ENCODE assay signal across 11 cellular contexts in genomic region chr11:67420147-67420645, GRCh38. TPM values are rescaled to one million over a fixed set of nuclear protein-coding genes. Genes with fewer than 3 reads are reported as not detected.
DNase-seq lines count a peak whose midpoint lies in the region; ATAC-seq and TF ChIP-seq lines count a peak whose summit lies in the region.
"Had no signal": no experiment of that assay in that cellular context is flagged by ENCODE, and none has a peak within 500 bp of the region (broad histone marks: within the 10 kb centered on the region; RNA-seq: fewer than 3 reads in every experiment).

No MANE protein-coding gene starts in this region.

- H3K36me3 ChIP-seq in adrenal gland (replicated peaks in 1 of 2): no peaks in the 10 kb centered on the region
- no peaks in the 10 kb centered on the region for H3K36me3 ChIP-seq in thoracic aorta

- TF ChIP-seq CTCF in adrenal gland (IDR thresholded peaks at IDR 0.05): no peak
- TF ChIP-seq CTCF in lower leg skin (IDR thresholded peaks at IDR 0.05): no peak
- no peak for TF ChIP-seq CTCF in thoracic aorta (IDR thresholded peaks at IDR 0.05)

- H3K9me3 Mint-ChIP-seq in activated CD4-positive, alpha-beta T cell treated with anti-CD3 and anti-CD28 coated beads, Interleukin-2, amount 10 ng/mL, durations not matched to agents 24 days and 14 days: no peaks in the 10 kb centered on the region

- TF ChIP-seq POLR2A in adrenal gland (IDR thresholded peaks at IDR 0.05) (no peak), lower leg skin (IDR thresholded peaks at IDR 0.05) (no peak)

- WGBS in adrenal gland, 4 donors: 20 to 60% (median 46%) methylated on average over 2 to 15 of the region's 15 CpGs
- 21 to 31% methylated on average over 13 to 15 of the region's 15 CpGs for WGBS in lower leg skin, 2 donors

- H3K4me3 Mint-ChIP-seq in activated CD4-positive, alpha-beta T cell treated with anti-CD3 and anti-CD28 coated beads, Interleukin-2, amount 10 ng/mL, durations not matched to agents 24 days and 14 days: peak overlapping the region; percentile 77

- H3K9me3 ChIP-seq in adrenal gland (replicated peaks in 1 of 3) (no peaks in the 10 kb centered on the region), thoracic aorta (no peaks in the 10 kb centered on the region)

- no peaks in the 10 kb centered on the region for H3K36me3 Mint-ChIP-seq in activated CD4-positive, alpha-beta T cell treated with anti-CD3 and anti-CD28 coated beads, Interleukin-2, amount 10 ng/mL, durations not matched to agents 24 days and 14 days (ENCODE audit: low read depth)

- H3K4me3 ChIP-seq in adrenal gland (peak overlapping the region in 2 of 4 donors; percentile 7 to 81), lower leg skin (ENCODE audit: low read depth, poor library complexity, severe bottlenecking) (peak overlapping the region; percentile 50), thoracic aorta (peak overlapping the region; percentile 81)

- H3K27me3 ChIP-seq in adrenal gland (no peaks in the 10 kb centered on the region), thoracic aorta (replicated peaks; ENCODE audit: insufficient read depth) (no peaks in the 10 kb centered on the region)

- H3K27me3 Mint-ChIP-seq in activated CD4-positive, alpha-beta T cell treated with anti-CD3 and anti-CD28 coated beads, Interleukin-2, amount 10 ng/mL, durations not matched to agents 24 days and 14 days: peaks cover 13% of the 10 kb centered on the region

- H3K4me1 Mint-ChIP-seq in activated CD4-positive, alpha-beta T cell treated with anti-CD3 and anti-CD28 coated beads, Interleukin-2, amount 10 ng/mL, durations not matched to agents 24 days and 14 days: peaks cover 34% of the 10 kb centered on the region

- intact Hi-C loops in activated CD4-positive, alpha-beta T cell treated with anti-CD3 and anti-CD28 coated beads, Interleukin-2, amount 10 ng/mL, durations not matched to agents 24 days and 14 days (cut with micrococcal nuclease): loop anchor here (10.0 kb wide), 1 partner anchor 185 kb away; the partner anchor contains the start of gene NDUFV1
- intact Hi-C loops in adrenal gland (cut with DNase I) (no loop called here), lower leg skin (cut with DNase I; ENCODE audit: low total_unique reads) (no loop called here)

- H3K27ac Mint-ChIP-seq in activated CD4-positive, alpha-beta T cell treated with anti-CD3 and anti-CD28 coated beads, Interleukin-2, amount 10 ng/mL, durations not matched to agents 24 days and 14 days: peak overlapping the region; percentile 66

- H3K27ac ChIP-seq in adrenal gland: peak overlapping the region in 4 of 5 donors; percentile 75 to 98 (median 87)
- H3K27ac ChIP-seq in thoracic aorta: peak overlapping the region; percentile 78 to 90

- no peak for ATAC-seq in thoracic aorta (ENCODE audit: insufficient number of reproducible peaks, low FRiP score, low read depth)

- DNase-seq in activated CD4-positive, alpha-beta T cell treated with anti-CD3 and anti-CD28 coated beads, Interleukin-2, amount 10 ng/mL, durations not matched to agents 24 days and 14 days: no peak
- no peak for DNase-seq in activated CD4-positive, alpha-beta T cell treated with anti-CD3 and anti-CD28 coated beads, Interleukin-2, amount 50 U/mL, for 1 hour
- DNase-seq in adrenal gland: no peak
- no peak for DNase-seq in lower leg skin (ENCODE audit: low spot score in 2 of 2)
- no peak for DNase-seq in thoracic aorta (ENCODE audit: low spot score)
- no peak for DNase-seq in amygdala (lab: John Stamatoyannopoulos, UW)
- no peak for DNase-seq in COLO829 (ENCODE audit: low spot score)
- DNase-seq in NCI-H2227 (lab: John Stamatoyannopoulos, UW; ENCODE audit: unreplicated experiment): no peak
- DNase-seq: NCI-H524 treated with DMSO at 0.1 percent for 48 hours had no signal

- peaks cover 8 to 9% of the 10 kb centered on the region in 2 donors for H3K4me1 ChIP-seq in adrenal gland (replicated peaks in 1 of 2)
- H3K4me1 ChIP-seq in thoracic aorta (ENCODE audit: control insufficient read depth in 1 of 2, low read depth in 2 of 2): peaks cover 19 to 51% of the 10 kb centered on the region in 2 donors

RNA-seq across cellular contexts. Expression of gene CARNS1, which starts 4.7 kb away (rescaled TPM):
- 0.77 and 0.83 TPM in 2 replicates for total RNA-seq in activated CD4-positive, alpha-beta T cell treated with anti-CD3 and anti-CD28 coated beads, Interleukin-2, amount 10 ng/mL, durations not matched to agents 24 days and 14 days
- under 1 TPM in 7 of 8 donors, not detected in 1; 0.10 to 0.80 (median 0.32) TPM for total RNA-seq in adrenal gland
- under 1 TPM; 0.37 to 0.56 (median 0.51) TPM for polyA plus RNA-seq in adrenal gland
- total RNA-seq in lower leg skin: 1 to 10 TPM in 2 of 4 donors, under 1 TPM in 2; 0.30 to 1.5 (median 1.0) TPM
- total RNA-seq in thoracic aorta: 10 to 100 TPM in 1 of 2 donors, 1 to 10 TPM in 1; 7.9 to 10.8 TPM

RNA-seq across cellular contexts. Expression of gene RPS6KB2, which starts 8.1 kb away (rescaled TPM):
- 79.3 and 83.1 TPM in 2 replicates for total RNA-seq in activated CD4-positive, alpha-beta T cell treated with anti-CD3 and anti-CD28 coated beads, Interleukin-2, amount 10 ng/mL, durations not matched to agents 24 days and 14 days
- total RNA-seq in adrenal gland (10 to 100 TPM; 37.4 to 96.6 (median 50.0) TPM), lower leg skin (100 to 1,000 TPM; 154 to 264 (median 203) TPM), thoracic aorta (10 to 100 TPM; 68.3 to 69.3 TPM)
- 100 to 1,000 TPM in 1 of 3 donors, 10 to 100 TPM in 2; 36.6 to 111 (median 78.6) TPM for polyA plus RNA-seq in adrenal gland

RNA-seq across cellular contexts. Expression of gene TBC1D10C, which starts 16.3 kb away (rescaled TPM):
- total RNA-seq in activated CD4-positive, alpha-beta T cell treated with anti-CD3 and anti-CD28 coated beads, Interleukin-2, amount 10 ng/mL, durations not matched to agents 24 days and 14 days: 115 and 119 TPM in 2 replicates
- total RNA-seq in adrenal gland: 1 to 10 TPM in 6 of 8 donors, under 1 TPM in 1, not detected in 1; 0.49 to 9.1 (median 3.7) TPM
- polyA plus RNA-seq in adrenal gland: 10 to 100 TPM in 1 of 3 donors, 1 to 10 TPM in 1, under 1 TPM in 1; 0.35 to 16.5 (median 4.6) TPM
- total RNA-seq in lower leg skin: 1 to 10 TPM in 2 of 4 donors, under 1 TPM in 2; 0.71 to 1.3 (median 0.97) TPM
- total RNA-seq in thoracic aorta: 1 to 10 TPM; 2.6 to 3.8 TPM
- total RNA-seq: Daoy, myocyte had no signal

RNA-seq across cellular contexts. Expression of gene PTPRCAP, which starts 17.3 kb away (rescaled TPM):
- total RNA-seq in activated CD4-positive, alpha-beta T cell treated with anti-CD3 and anti-CD28 coated beads, Interleukin-2, amount 10 ng/mL, durations not matched to agents 24 days and 14 days: 85.1 and 90.3 TPM in 2 replicates
- 1 to 10 TPM; 1.2 to 7.5 (median 3.9) TPM for total RNA-seq in adrenal gland
- polyA plus RNA-seq in adrenal gland: 10 to 100 TPM in 1 of 3 donors, 1 to 10 TPM in 1, under 1 TPM in 1; 0.57 to 13.4 (median 8.0) TPM
- total RNA-seq in lower leg skin: 1 to 10 TPM; 1.6 to 2.9 (median 2.1) TPM
- 1 to 10 TPM; 4.0 to 7.2 TPM for total RNA-seq in thoracic aorta

RNA-seq across cellular contexts. Expression of gene PPP1CA, which starts 18.5 kb away (rescaled TPM):
- total RNA-seq in activated CD4-positive, alpha-beta T cell treated with anti-CD3 and anti-CD28 coated beads, Interleukin-2, amount 10 ng/mL, durations not matched to agents 24 days and 14 days: 251 and 252 TPM in 2 replicates
- 100 to 1,000 TPM; 126 to 289 (median 161) TPM for total RNA-seq in adrenal gland
- 100 to 1,000 TPM; 105 to 140 (median 116) TPM for polyA plus RNA-seq in adrenal gland
- 100 to 1,000 TPM; 101 to 160 (median 143) TPM for total RNA-seq in lower leg skin
- total RNA-seq in thoracic aorta: 10 to 100 TPM; 74.4 to 77.8 TPM

Comparison
In these comparisons a context has a peak if more than half of its experiments do, and no peak if none do; other contexts are left out.
1. RNA of gene TBC1D10C, which starts 16.3 kb away (total RNA-seq): 115 to 119 TPM in activated CD4-positive, alpha-beta T cell treated with anti-CD3 and anti-CD28 coated beads, Interleukin-2, amount 10 ng/mL, durations not matched to agents 24 days and 14 days; 2.6 to 3.8 TPM in thoracic aorta, 0.49 to 9.1 TPM in adrenal gland and 0.71 to 1.3 TPM in lower leg skin; every median in the first group is over 10 times any median in the second.